Comparison of ENCODE assay signal across 1 cellular context in the genomic region with DNA sequence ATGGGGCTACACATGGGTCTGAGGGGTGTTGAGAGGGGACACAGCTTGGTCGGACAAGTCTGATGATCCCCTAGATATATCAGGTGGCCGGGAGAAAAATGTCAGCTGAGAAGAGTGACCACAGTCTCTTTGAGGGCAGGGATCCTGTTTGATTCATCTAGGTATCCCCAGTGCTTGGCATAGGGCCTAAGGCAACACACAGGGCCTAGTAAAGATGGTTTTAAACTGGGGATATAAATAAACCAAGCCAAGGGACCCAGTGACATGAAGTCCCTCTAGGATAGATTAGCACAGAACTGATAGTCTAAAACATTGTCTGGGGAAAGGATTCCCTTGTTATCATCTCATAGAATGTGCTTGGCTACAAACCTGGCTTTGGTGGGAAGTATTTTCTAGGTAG.
TF ChIP-seq lines count a peak whose summit lies in the region.

No MANE protein-coding gene starts in this region.

TF ChIP-seq in GM23338, 12 proteins besides CTCF, POLR2A, EP300 and RAD21 (continued from another document):
- TF ChIP-seq, protein P1, sequence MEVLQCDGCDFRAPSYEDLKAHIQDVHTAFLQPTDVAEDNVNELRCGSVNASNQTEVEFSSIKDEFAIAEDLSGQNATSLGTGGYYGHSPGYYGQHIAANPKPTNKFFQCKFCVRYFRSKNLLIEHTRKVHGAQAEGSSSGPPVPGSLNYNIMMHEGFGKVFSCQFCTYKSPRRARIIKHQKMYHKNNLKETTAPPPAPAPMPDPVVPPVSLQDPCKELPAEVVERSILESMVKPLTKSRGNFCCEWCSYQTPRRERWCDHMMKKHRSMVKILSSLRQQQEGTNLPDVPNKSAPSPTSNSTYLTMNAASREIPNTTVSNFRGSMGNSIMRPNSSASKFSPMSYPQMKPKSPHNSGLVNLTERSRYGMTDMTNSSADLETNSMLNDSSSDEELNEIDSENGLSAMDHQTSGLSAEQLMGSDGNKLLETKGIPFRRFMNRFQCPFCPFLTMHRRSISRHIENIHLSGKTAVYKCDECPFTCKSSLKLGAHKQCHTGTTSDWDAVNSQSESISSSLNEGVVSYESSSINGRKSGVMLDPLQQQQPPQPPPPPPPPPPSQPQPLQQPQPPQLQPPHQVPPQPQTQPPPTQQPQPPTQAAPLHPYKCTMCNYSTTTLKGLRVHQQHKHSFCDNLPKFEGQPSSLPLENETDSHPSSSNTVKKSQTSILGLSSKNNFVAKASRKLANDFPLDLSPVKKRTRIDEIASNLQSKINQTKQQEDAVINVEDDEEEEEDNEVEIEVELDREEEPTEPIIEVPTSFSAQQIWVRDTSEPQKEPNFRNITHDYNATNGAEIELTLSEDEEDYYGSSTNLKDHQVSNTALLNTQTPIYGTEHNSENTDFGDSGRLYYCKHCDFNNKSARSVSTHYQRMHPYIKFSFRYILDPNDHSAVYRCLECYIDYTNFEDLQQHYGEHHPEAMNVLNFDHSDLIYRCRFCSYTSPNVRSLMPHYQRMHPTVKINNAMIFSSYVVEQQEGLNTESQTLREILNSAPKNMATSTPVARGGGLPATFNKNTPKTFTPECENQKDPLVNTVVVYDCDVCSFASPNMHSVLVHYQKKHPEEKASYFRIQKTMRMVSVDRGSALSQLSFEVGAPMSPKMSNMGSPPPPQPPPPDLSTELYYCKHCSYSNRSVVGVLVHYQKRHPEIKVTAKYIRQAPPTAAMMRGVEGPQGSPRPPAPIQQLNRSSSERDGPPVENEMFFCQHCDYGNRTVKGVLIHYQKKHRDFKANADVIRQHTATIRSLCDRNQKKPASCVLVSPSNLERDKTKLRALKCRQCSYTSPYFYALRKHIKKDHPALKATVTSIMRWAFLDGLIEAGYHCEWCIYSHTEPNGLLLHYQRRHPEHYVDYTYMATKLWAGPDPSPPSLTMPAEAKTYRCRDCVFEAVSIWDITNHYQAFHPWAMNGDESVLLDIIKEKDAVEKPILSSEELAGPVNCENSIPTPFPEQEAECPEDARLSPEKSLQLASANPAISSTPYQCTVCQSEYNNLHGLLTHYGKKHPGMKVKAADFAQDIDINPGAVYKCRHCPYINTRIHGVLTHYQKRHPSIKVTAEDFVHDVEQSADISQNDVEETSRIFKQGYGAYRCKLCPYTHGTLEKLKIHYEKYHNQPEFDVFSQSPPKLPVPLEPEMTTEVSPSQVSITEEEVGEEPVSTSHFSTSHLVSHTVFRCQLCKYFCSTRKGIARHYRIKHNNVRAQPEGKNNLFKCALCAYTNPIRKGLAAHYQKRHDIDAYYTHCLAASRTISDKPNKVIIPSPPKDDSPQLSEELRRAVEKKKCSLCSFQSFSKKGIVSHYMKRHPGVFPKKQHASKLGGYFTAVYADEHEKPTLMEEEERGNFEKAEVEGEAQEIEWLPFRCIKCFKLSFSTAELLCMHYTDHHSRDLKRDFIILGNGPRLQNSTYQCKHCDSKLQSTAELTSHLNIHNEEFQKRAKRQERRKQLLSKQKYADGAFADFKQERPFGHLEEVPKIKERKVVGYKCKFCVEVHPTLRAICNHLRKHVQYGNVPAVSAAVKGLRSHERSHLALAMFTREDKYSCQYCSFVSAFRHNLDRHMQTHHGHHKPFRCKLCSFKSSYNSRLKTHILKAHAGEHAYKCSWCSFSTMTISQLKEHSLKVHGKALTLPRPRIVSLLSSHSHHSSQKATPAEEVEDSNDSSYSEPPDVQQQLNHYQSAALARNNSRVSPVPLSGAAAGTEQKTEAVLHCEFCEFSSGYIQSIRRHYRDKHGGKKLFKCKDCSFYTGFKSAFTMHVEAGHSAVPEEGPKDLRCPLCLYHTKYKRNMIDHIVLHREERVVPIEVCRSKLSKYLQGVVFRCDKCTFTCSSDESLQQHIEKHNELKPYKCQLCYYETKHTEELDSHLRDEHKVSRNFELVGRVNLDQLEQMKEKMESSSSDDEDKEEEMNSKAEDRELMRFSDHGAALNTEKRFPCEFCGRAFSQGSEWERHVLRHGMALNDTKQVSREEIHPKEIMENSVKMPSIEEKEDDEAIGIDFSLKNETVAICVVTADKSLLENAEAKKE (CRISPR knock-in tag; IDR thresholded peaks at IDR 0.05), result no peak
- no peak for TF ChIP-seq ZNF114 (CRISPR knock-in tag; IDR thresholded peaks at IDR 0.05)
- TF ChIP-seq ZNF331 (CRISPR knock-in tag; IDR thresholded peaks at IDR 0.05; ENCODE audit: low read depth), result no peak
- no peak for TF ChIP-seq NANOG (IDR thresholded peaks at IDR 0.05; ENCODE audit: borderline replicate concordance)
- TF ChIP-seq POLR2AphosphoS5 (IDR thresholded peaks at IDR 0.05; ENCODE audit: low read depth), result no peak
- TF ChIP-seq CREB1 (CRISPR knock-in tag; IDR thresholded peaks at IDR 0.05; ENCODE audit: low read depth), result no peak
- TF ChIP-seq STAT1 (IDR thresholded peaks at IDR 0.05; ENCODE audit: unreplicated experiment), result no peak
- TF ChIP-seq JUNB (IDR thresholded peaks at IDR 0.05; ENCODE audit: unreplicated experiment), result no peak
- TF ChIP-seq, protein P2, sequence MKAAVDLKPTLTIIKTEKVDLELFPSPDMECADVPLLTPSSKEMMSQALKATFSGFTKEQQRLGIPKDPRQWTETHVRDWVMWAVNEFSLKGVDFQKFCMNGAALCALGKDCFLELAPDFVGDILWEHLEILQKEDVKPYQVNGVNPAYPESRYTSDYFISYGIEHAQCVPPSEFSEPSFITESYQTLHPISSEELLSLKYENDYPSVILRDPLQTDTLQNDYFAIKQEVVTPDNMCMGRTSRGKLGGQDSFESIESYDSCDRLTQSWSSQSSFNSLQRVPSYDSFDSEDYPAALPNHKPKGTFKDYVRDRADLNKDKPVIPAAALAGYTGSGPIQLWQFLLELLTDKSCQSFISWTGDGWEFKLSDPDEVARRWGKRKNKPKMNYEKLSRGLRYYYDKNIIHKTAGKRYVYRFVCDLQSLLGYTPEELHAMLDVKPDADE (IDR thresholded peaks at IDR 0.05), result no peak
- TF ChIP-seq, protein P3, sequence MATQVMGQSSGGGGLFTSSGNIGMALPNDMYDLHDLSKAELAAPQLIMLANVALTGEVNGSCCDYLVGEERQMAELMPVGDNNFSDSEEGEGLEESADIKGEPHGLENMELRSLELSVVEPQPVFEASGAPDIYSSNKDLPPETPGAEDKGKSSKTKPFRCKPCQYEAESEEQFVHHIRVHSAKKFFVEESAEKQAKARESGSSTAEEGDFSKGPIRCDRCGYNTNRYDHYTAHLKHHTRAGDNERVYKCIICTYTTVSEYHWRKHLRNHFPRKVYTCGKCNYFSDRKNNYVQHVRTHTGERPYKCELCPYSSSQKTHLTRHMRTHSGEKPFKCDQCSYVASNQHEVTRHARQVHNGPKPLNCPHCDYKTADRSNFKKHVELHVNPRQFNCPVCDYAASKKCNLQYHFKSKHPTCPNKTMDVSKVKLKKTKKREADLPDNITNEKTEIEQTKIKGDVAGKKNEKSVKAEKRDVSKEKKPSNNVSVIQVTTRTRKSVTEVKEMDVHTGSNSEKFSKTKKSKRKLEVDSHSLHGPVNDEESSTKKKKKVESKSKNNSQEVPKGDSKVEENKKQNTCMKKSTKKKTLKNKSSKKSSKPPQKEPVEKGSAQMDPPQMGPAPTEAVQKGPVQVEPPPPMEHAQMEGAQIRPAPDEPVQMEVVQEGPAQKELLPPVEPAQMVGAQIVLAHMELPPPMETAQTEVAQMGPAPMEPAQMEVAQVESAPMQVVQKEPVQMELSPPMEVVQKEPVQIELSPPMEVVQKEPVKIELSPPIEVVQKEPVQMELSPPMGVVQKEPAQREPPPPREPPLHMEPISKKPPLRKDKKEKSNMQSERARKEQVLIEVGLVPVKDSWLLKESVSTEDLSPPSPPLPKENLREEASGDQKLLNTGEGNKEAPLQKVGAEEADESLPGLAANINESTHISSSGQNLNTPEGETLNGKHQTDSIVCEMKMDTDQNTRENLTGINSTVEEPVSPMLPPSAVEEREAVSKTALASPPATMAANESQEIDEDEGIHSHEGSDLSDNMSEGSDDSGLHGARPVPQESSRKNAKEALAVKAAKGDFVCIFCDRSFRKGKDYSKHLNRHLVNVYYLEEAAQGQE (IDR thresholded peaks at IDR 0.05; ENCODE audit: unreplicated experiment), result no peak
- TF ChIP-seq EZH2phosphoT487 (IDR thresholded peaks at IDR 0.05; ENCODE audit: unreplicated experiment), result no peak
TF ChIP-seq in GM23338: peak in this region for 0.
